ENCODE assay signal across 19 cellular contexts in the genomic region with DNA sequence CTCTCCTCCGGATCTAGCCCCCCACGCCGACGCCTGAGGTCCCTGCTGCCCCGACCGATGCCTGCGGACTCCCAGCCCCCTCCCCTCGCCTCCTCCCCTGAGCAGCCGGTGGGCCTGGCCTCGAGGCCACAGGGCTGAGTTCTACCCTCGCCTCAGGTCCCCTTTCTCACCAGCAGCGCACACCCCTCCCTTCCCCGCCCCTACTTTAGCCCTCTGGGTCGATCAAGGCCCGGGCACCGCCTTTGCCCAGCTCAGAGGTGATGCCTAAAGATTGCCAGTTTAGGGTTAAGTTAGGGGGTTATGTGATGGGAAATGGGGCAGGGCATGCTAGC. TPM values are rescaled to one million over a fixed set of nuclear protein-coding genes. Genes with fewer than 3 reads are reported as not detected.
A peak's percentile ranks its signal among the peaks of the same experiment; 100 is the strongest.
DNase-seq lines count a peak whose midpoint lies in the region; ATAC-seq and TF ChIP-seq lines count a peak whose summit lies in the region.
"Had no signal": no experiment of that assay in that cellular context is flagged by ENCODE, and none has a peak within 500 bp of the region (broad histone marks: within the 10 kb centered on the region; RNA-seq: fewer than 3 reads in every experiment).

No MANE protein-coding gene starts in this region.

- H3K9ac ChIP-seq in iPS-15b (ENCODE audit: low read depth, low read length): no peak overlapping the region

- in situ Hi-C loops in G401 (cut with HindIII; ENCODE audit: low sequenced_read_pairs): no loop called here

- no peaks in the 10 kb centered on the region for H3K36me3 ChIP-seq in iPS-15b (ENCODE audit: control insufficient read depth, insufficient read depth, low read length)

- TF ChIP-seq CTCF in NB4 (IDR thresholded peaks at IDR 0.05; ENCODE audit: low read depth, low read length) (no peak), retinal pigment epithelial cell (conservative IDR thresholded peaks at IDR 0.05; ENCODE audit: low read depth, low read length) (no peak)

- no peak for TF ChIP-seq POLR2A in NB4 (IDR thresholded peaks at IDR 0.05; ENCODE audit: extremely low read depth, insufficient read length)

- no peaks in the 10 kb centered on the region for H3K9me3 ChIP-seq in iPS-15b (ENCODE audit: control insufficient read depth, insufficient read depth, low read length)

- DNase-seq in NCI-H82 (lab: John Stamatoyannopoulos, UW) (peak; percentile 86), NCI-H82 treated with DMSO at 0.1 percent for 48 hours (lab: John Stamatoyannopoulos, UW; ENCODE audit: unreplicated experiment) (no peak), NB4 (ENCODE audit: low read depth) (peak; percentile 89), retinal pigment epithelial cell (ENCODE audit: low read depth) (no peak), G401 (ENCODE audit: low spot score) (no peak), globus pallidus (ENCODE audit: low spot score) (no peak)
- DNase-seq: activated CD8-positive, alpha-beta memory T cell treated with anti-CD3 and anti-CD28 coated beads for 24 hours; activated naive CD4-positive, alpha-beta T cell; activated T-cell treated with anti-CD3 and anti-CD28 coated beads, Interleukin-2, amount 50 U/mL, for 24 hours; amniotic stem cell; COR-L47; NCI-H1105 treated with DMSO at 0.1 percent for 48 hours; nephron progenitor cell; small intestine; stimulated activated naive CD4-positive, alpha-beta T cell had no signal

- H3K27me3 ChIP-seq in iPS-15b (ENCODE audit: control insufficient read depth, insufficient read depth, low read length): peaks cover 91% of the 10 kb centered on the region

- H3K4me3 ChIP-seq in NB4 (ENCODE audit: low read depth, low read length) (peak overlapping the region; percentile 87), iPS-15b (ENCODE audit: low read depth, low read length) (peak overlapping the region; percentile 20), retinal pigment epithelial cell (ENCODE audit: low read length) (peak overlapping the region; percentile 100)

- H3K4me1 ChIP-seq in iPS-15b (ENCODE audit: control insufficient read depth, insufficient read depth, low read length): peaks cover 18% of the 10 kb centered on the region

- no peak for ATAC-seq in GM18502 (IDR thresholded peaks at IDR 0.05; ENCODE audit: poor library complexity, unreplicated experiment)

RNA-seq across cellular contexts. Expression of gene SIX3, which starts 5.7 kb away (rescaled TPM):
- not detected in 2 replicates for total RNA-seq in G401 (2014; rRNA removed; shearing (Covaris generic))
- total RNA-seq: fibroblast of lung, left lobe of liver had no signal

Comparison
In these comparisons a context has a peak if more than half of its experiments do, and no peak if none do; other contexts are left out.
1. DNase-seq: peak in NCI-H82 (single experiment) and NB4 (single experiment); none in NCI-H82 treated with DMSO at 0.1 percent for 48 hours (single experiment), retinal pigment epithelial cell (single experiment), G401 (single experiment) and globus pallidus (single experiment).
2. H3K4me3 ChIP-seq: peak in every context shown above with its lines; median percentile 100 in retinal pigment epithelial cell; 87 in NB4; 20 in iPS-15b.